In the genomic region with DNA sequence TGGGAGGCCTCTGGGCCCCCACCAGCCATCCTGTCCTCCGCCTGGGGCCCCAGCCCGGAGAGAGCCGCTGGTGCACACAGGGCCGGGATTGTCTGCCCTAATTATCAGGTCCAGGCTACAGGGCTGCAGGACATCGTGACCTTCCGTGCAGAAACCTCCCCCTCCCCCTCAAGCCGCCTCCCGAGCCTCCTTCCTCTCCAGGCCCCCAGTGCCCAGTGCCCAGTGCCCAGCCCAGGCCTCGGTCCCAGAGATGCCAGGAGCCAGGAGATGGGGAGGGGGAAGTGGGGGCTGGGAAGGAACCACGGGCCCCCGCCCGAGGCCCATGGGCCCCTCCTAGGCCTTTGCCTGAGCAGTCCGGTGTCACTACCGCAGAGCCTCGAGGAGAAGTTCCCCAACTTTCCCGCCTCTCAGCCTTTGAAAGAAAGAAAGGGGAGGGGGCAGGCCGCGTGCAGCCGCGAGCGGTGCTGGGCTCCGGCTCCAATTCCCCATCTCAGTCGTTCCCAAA, we compare ENCODE assay signal across 8 cellular contexts. TPM values are rescaled to one million over a fixed set of nuclear protein-coding genes. Genes with fewer than 3 reads are reported as not detected.
A peak's percentile ranks its signal among the peaks of the same experiment; 100 is the strongest.
DNase-seq lines count a peak whose midpoint lies in the region; ATAC-seq lines count a peak whose summit lies in the region.

No MANE protein-coding gene starts in this region.

- H3K23ac ChIP-seq in neuronal stem cell (ENCODE audit: low read depth, low read length, poor library complexity): peak overlapping the region; percentile 16

- CTCF ChIA-PET in activated naive CD4-positive, alpha-beta T cell treated with anti-CD3 and anti-CD28 coated beads, Interleukin-2, amount 10 ng/mL, durations not matched to agents 7 days and 5 days (lab: Charles Lee): interaction anchor here (0.8 to 10.1 kb wide), 4 partner anchors 19 to 69 kb away, joined by 3 to 128 read pairs (median 3); a partner anchor contains a TSS

- H2BK5ac ChIP-seq in neuronal stem cell (ENCODE audit: low read length): peak overlapping the region; percentile 97

- H3K9me3 ChIP-seq in neuronal stem cell (replicated peaks in 1 of 2; ENCODE audit: control insufficient read depth in 2 of 2, insufficient read depth in 1 of 2, low read depth in 1 of 2, low read length in 2 of 2): no peaks in the 10 kb centered on the region

- H3K27ac ChIP-seq in neuronal stem cell (replicated peaks; ENCODE audit: low read length): peak overlapping the region; percentile 98

- H3K4me2 ChIP-seq in neuronal stem cell (ENCODE audit: insufficient read depth, low read length, poor library complexity, severe bottlenecking): peak overlapping the region; percentile 91

- H3K27me3 Mint-ChIP-seq in activated naive CD4-positive, alpha-beta T cell treated with anti-CD3 and anti-CD28 coated beads, Interleukin-2, amount 10 ng/mL, durations not matched to agents 7 days and 5 days: peaks cover 9% of the 10 kb centered on the region

- H3K4me1 Mint-ChIP-seq in activated naive CD4-positive, alpha-beta T cell treated with anti-CD3 and anti-CD28 coated beads, Interleukin-2, amount 10 ng/mL, durations not matched to agents 7 days and 5 days: peaks cover 55% of the 10 kb centered on the region

- H3K79me1 ChIP-seq in neuronal stem cell (ENCODE audit: low read depth, low read length): peaks cover 11% of the 10 kb centered on the region

- peak overlapping the region; percentile 43 for H2AK5ac ChIP-seq in neuronal stem cell (ENCODE audit: low read depth, low read length)

- peak overlapping the region; percentile 43 for H2BK12ac ChIP-seq in neuronal stem cell (ENCODE audit: low read length)

- DNase-seq in GDM1 (lab: John Stamatoyannopoulos, UW) (peak; percentile 85), HuH-7.5 (ENCODE audit: low spot score) (peak; percentile 83), NOMO-1 (lab: John Stamatoyannopoulos, UW; ENCODE audit: unreplicated experiment in 2 of 2) (peak; percentile 87 to 90), germinal center (ENCODE audit: low spot score) (peak; percentile 73), neuronal stem cell (ENCODE audit: low spot score) (peak; percentile 92), mesenteric fat pad (ENCODE audit: low spot score) (no peak)
- DNase-seq in activated naive CD4-positive, alpha-beta T cell treated with anti-CD3 and anti-CD28 coated beads, Interleukin-2, amount 10 ng/mL, durations not matched to agents 7 days and 5 days: peak; percentile 80

- H3K27me3 ChIP-seq in neuronal stem cell (ENCODE audit: control insufficient read depth in 3 of 3, insufficient read depth in 3 of 3, low read depth in 1 of 3, low read length in 3 of 3): no peaks in the 10 kb centered on the region

- H2BK15ac ChIP-seq in neuronal stem cell (ENCODE audit: low read length): peak overlapping the region; percentile 41

- H4K91ac ChIP-seq in neuronal stem cell (ENCODE audit: low read depth, low read length, poor library complexity): no peak overlapping the region

- H3K36me3 Mint-ChIP-seq in activated naive CD4-positive, alpha-beta T cell treated with anti-CD3 and anti-CD28 coated beads, Interleukin-2, amount 10 ng/mL, durations not matched to agents 7 days and 5 days: peaks cover 73% of the 10 kb centered on the region

- peak overlapping the region; percentile 98 for H3K4me3 Mint-ChIP-seq in activated naive CD4-positive, alpha-beta T cell treated with anti-CD3 and anti-CD28 coated beads, Interleukin-2, amount 10 ng/mL, durations not matched to agents 7 days and 5 days

- H3K18ac ChIP-seq in neuronal stem cell (ENCODE audit: low read length): peak overlapping the region; percentile 99

- H3K36me3 ChIP-seq in neuronal stem cell (replicated peaks in 1 of 2; ENCODE audit: control insufficient read depth in 2 of 2, insufficient read depth in 2 of 2, low read length in 2 of 2): peaks cover 57 to 73% of the 10 kb centered on the region in 2 donors

- H3K4me3 ChIP-seq in neuronal stem cell (ENCODE audit: low read length in 2 of 2): peak overlapping the region; percentile 82 to 97

- H4K8ac ChIP-seq in neuronal stem cell (ENCODE audit: low read depth, low read length): peak overlapping the region; percentile 70

- ATAC-seq in GM21723 (IDR thresholded peaks at IDR 0.05; ENCODE audit: unreplicated experiment): peak; percentile 44

- H2AFZ ChIP-seq in neuronal stem cell (ENCODE audit: low read length): peak overlapping the region; percentile 97

- H3K4me1 ChIP-seq in neuronal stem cell (ENCODE audit: control insufficient read depth in 2 of 2, insufficient read depth in 1 of 2, low read depth in 1 of 2, low read length in 2 of 2): peaks cover 25 to 26% of the 10 kb centered on the region in 2 donors

- no CpG with 5 or more reads among the region's 23 CpGs for WGBS in neuronal stem cell (ENCODE audit: extremely low coverage in 2 of 2, insufficient read length in 2 of 2, insufficient replicate concordance in 1 of 2), 2 donors

- peak overlapping the region; percentile 65 for H2BK120ac ChIP-seq in neuronal stem cell (ENCODE audit: low read depth, low read length)

- peak overlapping the region; percentile 78 for H3K4ac ChIP-seq in neuronal stem cell (ENCODE audit: low read length)

- peak overlapping the region; percentile 99 for H3K27ac Mint-ChIP-seq in activated naive CD4-positive, alpha-beta T cell treated with anti-CD3 and anti-CD28 coated beads, Interleukin-2, amount 10 ng/mL, durations not matched to agents 7 days and 5 days

- no peaks in the 10 kb centered on the region for H3K9me3 Mint-ChIP-seq in activated naive CD4-positive, alpha-beta T cell treated with anti-CD3 and anti-CD28 coated beads, Interleukin-2, amount 10 ng/mL, durations not matched to agents 7 days and 5 days

- H3K9ac ChIP-seq in neuronal stem cell (ENCODE audit: low read depth, low read length, poor library complexity): peak overlapping the region; percentile 90

- H3K14ac ChIP-seq in neuronal stem cell (ENCODE audit: low read length): no peak overlapping the region

RNA-seq across cellular contexts. Expression of a gene that starts 0.6 kb away (rescaled TPM):
- 3,243 TPM for polyA plus RNA-seq in neuronal stem cell (2013, experiment 1 of 2)
- 3,181 TPM for polyA plus RNA-seq in neuronal stem cell (2013, experiment 2 of 2)
- total RNA-seq in mesenteric fat pad: 1,402 TPM

RNA-seq across cellular contexts. Expression of a gene that starts 22.1 kb away (rescaled TPM):
- 11.5 TPM for polyA plus RNA-seq in neuronal stem cell (2013, experiment 1 of 2)
- 10.5 TPM for polyA plus RNA-seq in neuronal stem cell (2013, experiment 2 of 2)
- total RNA-seq in mesenteric fat pad: 22.5 TPM

RNA-seq across cellular contexts. Expression of a gene that starts 34.4 kb away (rescaled TPM):
- 27.0 TPM for polyA plus RNA-seq in neuronal stem cell (2013, experiment 1 of 2)
- polyA plus RNA-seq in neuronal stem cell (2013, experiment 2 of 2): 24.3 TPM
- total RNA-seq in mesenteric fat pad: 56.0 TPM

RNA-seq across cellular contexts. Expression of a gene that starts 39.8 kb away (rescaled TPM):
- 78.4 TPM for polyA plus RNA-seq in neuronal stem cell (2013, experiment 1 of 2)
- 81.0 TPM for polyA plus RNA-seq in neuronal stem cell (2013, experiment 2 of 2)
- total RNA-seq in mesenteric fat pad: 12.8 TPM

RNA-seq across cellular contexts. Expression of a gene that starts 40.6 kb away (rescaled TPM):
- 584 TPM for polyA plus RNA-seq in neuronal stem cell (2013, experiment 1 of 2)
- 624 TPM for polyA plus RNA-seq in neuronal stem cell (2013, experiment 2 of 2)
- 116 TPM for total RNA-seq in mesenteric fat pad
